ENCODE assay signal across 1 cellular context in genomic region chr19:40281381-40282208, GRCh38.
TF ChIP-seq lines count a peak whose summit lies in the region.

No MANE protein-coding gene starts in this region.

TF ChIP-seq in HEK293, 187 proteins besides CTCF, POLR2A, EP300 and RAD21 (continued from another document):
- no peak for TF ChIP-seq SP7 (tag by site-specific recombination; IDR thresholded peaks at IDR 0.05)
TF ChIP-seq in HEK293: peak in this region for 2.
